21 cellular contexts compared by ENCODE assay signal in genomic region chr4:158835456-158836369, GRCh38.
A peak's percentile ranks its signal among the peaks of the same experiment; 100 is the strongest.
DNase-seq lines count a peak whose midpoint lies in the region; ATAC-seq and TF ChIP-seq lines count a peak whose summit lies in the region.
"Had no signal": no experiment of that assay in that cellular context is flagged by ENCODE, and none has a peak within 500 bp of the region (broad histone marks: within the 10 kb centered on the region; RNA-seq: fewer than 3 reads in every experiment).

No MANE protein-coding gene starts in this region.

- no peaks in the 10 kb centered on the region for H3K9me3 Mint-ChIP-seq in activated CD4-positive, alpha-beta T cell treated with anti-CD3 and anti-CD28 coated beads for 36 hours (ENCODE audit: low read depth)
- no peaks in the 10 kb centered on the region for H3K9me3 Mint-ChIP-seq in activated CD4-positive, alpha-beta memory T cell treated with anti-CD3 and anti-CD28 coated beads for 36 hours
- H3K9me3 Mint-ChIP-seq: natural killer cell treated with Interleukin-12 subunit alpha and Interleukin-12 subunit beta and Interleukin-15 and Interleukin-18, amount 100 ng/mL, for 72 hours; T-helper 2 cell treated with Interferon-gamma antibody and Interleukin-4, amounts not matched to agents 5 μg/mL and 100 μg/mL, for 36 hours had no signal

- H3K9me3 ChIP-seq in MM.1S (replicated peaks; ENCODE audit: insufficient read depth, low read length) = no peaks in the 10 kb centered on the region
- no peaks in the 10 kb centered on the region for H3K9me3 ChIP-seq in hepatocyte (ENCODE audit: low read depth)
- no peaks in the 10 kb centered on the region for H3K9me3 ChIP-seq in PC-9 (ENCODE audit: insufficient read depth, low read depth)
- H3K9me3 ChIP-seq: MG63, thoracic aorta had no signal

- H3K27ac Mint-ChIP-seq in activated CD4-positive, alpha-beta T cell treated with anti-CD3 and anti-CD28 coated beads for 36 hours = no peak overlapping the region
- H3K27ac Mint-ChIP-seq in activated CD4-positive, alpha-beta memory T cell treated with anti-CD3 and anti-CD28 coated beads for 36 hours = no peak overlapping the region
- H3K27ac Mint-ChIP-seq: natural killer cell treated with Interleukin-12 subunit alpha and Interleukin-12 subunit beta and Interleukin-15 and Interleukin-18, amount 100 ng/mL, for 72 hours; T-helper 2 cell treated with Interferon-gamma antibody and Interleukin-4, amounts not matched to agents 5 μg/mL and 100 μg/mL, for 36 hours had no signal

- H3K36me3 ChIP-seq in MM.1S (replicated peaks; ENCODE audit: insufficient read depth, low read length) (no peaks in the 10 kb centered on the region), hepatocyte (replicated peaks; ENCODE audit: insufficient read depth, low read depth) (no peaks in the 10 kb centered on the region), PC-9 (ENCODE audit: low read depth) (no peaks in the 10 kb centered on the region)
- H3K36me3 ChIP-seq: MG63 had no signal

- no peaks in the 10 kb centered on the region for H3K4me1 Mint-ChIP-seq in activated CD4-positive, alpha-beta T cell treated with anti-CD3 and anti-CD28 coated beads for 36 hours
- peaks cover 6% of the 10 kb centered on the region for H3K4me1 Mint-ChIP-seq in activated CD4-positive, alpha-beta memory T cell treated with anti-CD3 and anti-CD28 coated beads for 36 hours (ENCODE audit: low read depth)

- POLR2A ChIA-PET in activated CD4-positive, alpha-beta T cell treated with anti-CD3 and anti-CD28 coated beads for 36 hours (lab: Charles Lee) = no interaction called here
- POLR2A ChIA-PET in PC-9 (lab: Charles Lee; ENCODE audit: unreplicated experiment) = interaction anchor here (0.7 kb wide), 1 partner anchor 430 kb away, joined by 6 read pairs; no protein-coding TSS in a partner anchor
- POLR2A ChIA-PET in activated CD4-positive, alpha-beta memory T cell treated with anti-CD3 and anti-CD28 coated beads for 36 hours (lab: Charles Lee) = no interaction called here

- TF ChIP-seq CTCF in MM.1S (IDR thresholded peaks at IDR 0.05; ENCODE audit: low read length) (peak; percentile 11; the same call in 1 of the 2 replicates), hepatocyte (IDR thresholded peaks at IDR 0.05; ENCODE audit: poor library complexity) (no peak), PC-9 (conservative IDR thresholded peaks at IDR 0.05) (no peak)

- H2AFZ ChIP-seq in MM.1S (ENCODE audit: low read length) (no peak overlapping the region), hepatocyte (no peak overlapping the region), PC-9 (no peak overlapping the region)

- H3K4me1 ChIP-seq in MM.1S (ENCODE audit: low read length) (peaks cover 17% of the 10 kb centered on the region), hepatocyte (ENCODE audit: insufficient read depth) (peaks cover 9% of the 10 kb centered on the region), PC-9 (replicated peaks; ENCODE audit: insufficient read depth) (no peaks in the 10 kb centered on the region)

- BruUV-seq in PC-9 (replicated peaks; lab: Mats Ljungman, UMichigan) = no TSS peak

- H3K9me2 ChIP-seq in MM.1S (replicated peaks; ENCODE audit: insufficient read depth, low read length) (no peaks in the 10 kb centered on the region), hepatocyte (replicated peaks; ENCODE audit: insufficient read depth) (no peaks in the 10 kb centered on the region), PC-9 (ENCODE audit: insufficient read depth) (no peaks in the 10 kb centered on the region)

- no peak overlapping the region for H3K4me3 ChIP-seq in MM.1S (ENCODE audit: low read length)
- H3K4me3 ChIP-seq in hepatocyte = no peak overlapping the region
- H3K4me3 ChIP-seq in PC-9 = no peak overlapping the region
- H3K4me3 ChIP-seq: MG63, thoracic aorta had no signal

- 0 out of 2 replicates have a peak, but pooled peaks cover under 1% of the 10 kb centered on the region for H3K79me2 ChIP-seq in MM.1S (ENCODE audit: low read length)
- H3K79me2 ChIP-seq in hepatocyte = no peaks in the 10 kb centered on the region
- H3K79me2 ChIP-seq in PC-9 (ENCODE audit: low read depth) = no peaks in the 10 kb centered on the region

- WGBS in hepatocyte (ENCODE audit: low lambda C conversion rate, missing lambda C conversion rate) = 72% methylated on average over 3 of the region's 3 CpGs

- H3F3A ChIP-seq in MM.1S (ENCODE audit: insufficient read depth, low read length) (0 out of 2 replicates have a peak, but pooled peaks cover 2% of the 10 kb centered on the region), PC-9 (ENCODE audit: insufficient read depth, low read depth) (no peaks in the 10 kb centered on the region)

- no peak overlapping the region for H3K9ac ChIP-seq in MM.1S (ENCODE audit: low read length)

- H3K4me3 Mint-ChIP-seq in activated CD4-positive, alpha-beta T cell treated with anti-CD3 and anti-CD28 coated beads for 36 hours = no peak overlapping the region
- H3K4me3 Mint-ChIP-seq in activated CD4-positive, alpha-beta memory T cell treated with anti-CD3 and anti-CD28 coated beads for 36 hours = no peak overlapping the region
- H3K4me3 Mint-ChIP-seq: natural killer cell treated with Interleukin-12 subunit alpha and Interleukin-12 subunit beta and Interleukin-15 and Interleukin-18, amount 100 ng/mL, for 72 hours; T-helper 2 cell treated with Interferon-gamma antibody and Interleukin-4, amounts not matched to agents 5 μg/mL and 100 μg/mL, for 36 hours had no signal

- no peaks in the 10 kb centered on the region for H3K27me3 Mint-ChIP-seq in activated CD4-positive, alpha-beta T cell treated with anti-CD3 and anti-CD28 coated beads for 36 hours
- no peaks in the 10 kb centered on the region for H3K27me3 Mint-ChIP-seq in activated CD4-positive, alpha-beta memory T cell treated with anti-CD3 and anti-CD28 coated beads for 36 hours
- H3K27me3 Mint-ChIP-seq: natural killer cell treated with Interleukin-12 subunit alpha and Interleukin-12 subunit beta and Interleukin-15 and Interleukin-18, amount 100 ng/mL, for 72 hours had no signal

- H3K27ac ChIP-seq in MM.1S (ENCODE audit: low read length) (peak overlapping the region; percentile 9; the same call in 1 of the 2 replicates), hepatocyte (peak overlapping the region; percentile 49), temporal lobe (ENCODE audit: low read depth, low read length) (peak overlapping the region; percentile 0), PC-9 (no peak overlapping the region)
- H3K27ac ChIP-seq: thoracic aorta had no signal

- H3K36me3 Mint-ChIP-seq in activated CD4-positive, alpha-beta T cell treated with anti-CD3 and anti-CD28 coated beads for 36 hours (ENCODE audit: low read depth) = peaks cover 20% of the 10 kb centered on the region
- H3K36me3 Mint-ChIP-seq in activated CD4-positive, alpha-beta memory T cell treated with anti-CD3 and anti-CD28 coated beads for 36 hours = peaks cover 50% of the 10 kb centered on the region

- intact Hi-C loops in activated CD4-positive, alpha-beta T cell treated with anti-CD3 and anti-CD28 coated beads for 36 hours (cut with DNase I, micrococcal nuclease) = no loop called here
- intact Hi-C loops in PC-9 (cut with micrococcal nuclease; ENCODE audit: unreplicated experiment) = no loop called here
- intact Hi-C loops in activated CD4-positive, alpha-beta memory T cell treated with anti-CD3 and anti-CD28 coated beads for 36 hours (cut with micrococcal nuclease) = no loop called here

- H3K4me2 ChIP-seq in MM.1S (ENCODE audit: low read depth, low read length) = no peak overlapping the region
- H3K4me2 ChIP-seq in hepatocyte = no peak overlapping the region
- H3K4me2 ChIP-seq in PC-9 = no peak overlapping the region

- no peak for DNase-seq in activated CD4-positive, alpha-beta T cell treated with anti-CD3 and anti-CD28 coated beads for 36 hours
- DNase-seq in activated CD4-positive, alpha-beta T cell treated with anti-CD3 and anti-CD28 coated beads for 1 hour = no peak
- DNase-seq in MM.1S = no peak
- no peak for DNase-seq in hepatocyte (ENCODE audit: low spot score)
- no peak for DNase-seq in HK-2 (ENCODE audit: unreplicated experiment)
- no peak for DNase-seq in PC-9
- no peak for DNase-seq in activated CD4-positive, alpha-beta memory T cell treated with anti-CD3 and anti-CD28 coated beads for 36 hours
- DNase-seq: activated CD4-positive, CD25-positive, alpha-beta regulatory T cell; activated gamma-delta T cell; amniotic stem cell; C1 segment of cervical spinal cord; DMS153; effector memory CD4-positive, alpha-beta T cell; mesenchymal stem cell; MG63; NCI-H2029 treated with DMSO at 0.1 percent for 48 hours; NCI-H748 treated with DMSO at 0.1 percent for 48 hours had no signal

- H3K27me3 ChIP-seq in MM.1S (replicated peaks; ENCODE audit: insufficient read depth, low read length) (no peaks in the 10 kb centered on the region), hepatocyte (no peaks in the 10 kb centered on the region), PC-9 (ENCODE audit: insufficient read depth, low read depth) (no peaks in the 10 kb centered on the region)
- H3K27me3 ChIP-seq: MG63 had no signal

- CTCF ChIA-PET in activated CD4-positive, alpha-beta T cell treated with anti-CD3 and anti-CD28 coated beads for 36 hours (lab: Charles Lee) = no interaction called here
- CTCF ChIA-PET in PC-9 (lab: Charles Lee) = no interaction called here
- CTCF ChIA-PET in activated CD4-positive, alpha-beta memory T cell treated with anti-CD3 and anti-CD28 coated beads for 36 hours (lab: Charles Lee) = no interaction called here

- peak; percentile 44 for ATAC-seq in activated CD4-positive, alpha-beta T cell treated with anti-CD3 and anti-CD28 coated beads for 36 hours
- ATAC-seq: natural killer cell treated with Interleukin-12 subunit alpha and Interleukin-12 subunit beta and Interleukin-15 and Interleukin-18, amount 100 ng/mL, for 72 hours had no signal

- H4K20me1 ChIP-seq in MM.1S (ENCODE audit: insufficient read depth, low read length) (no peaks in the 10 kb centered on the region), hepatocyte (ENCODE audit: insufficient read depth, poor library complexity, severe bottlenecking) (no peaks in the 10 kb centered on the region), PC-9 (ENCODE audit: insufficient read depth) (no peaks in the 10 kb centered on the region)
